Comparison of ENCODE assay signal across 12 cellular contexts in genomic region chr14:101813171-101813759, GRCh38. TPM values are rescaled to one million over a fixed set of nuclear protein-coding genes. Genes with fewer than 3 reads are reported as not detected.
DNase-seq lines count a peak whose midpoint lies in the region; FAIRE-seq and TF ChIP-seq lines count a peak whose summit lies in the region.
"Had no signal": no experiment of that assay in that cellular context is flagged by ENCODE, and none has a peak within 500 bp of the region (broad histone marks: within the 10 kb centered on the region; RNA-seq: fewer than 3 reads in every experiment).

No MANE protein-coding gene starts in this region.

- no peak overlapping the region for H3K4me3 ChIP-seq in kidney (ENCODE audit: low read length in 2 of 2)
- H3K4me3 ChIP-seq in stomach: no peak overlapping the region

- H3K9ac ChIP-seq in kidney (ENCODE audit: low read length in 2 of 2): no peak overlapping the region

- no peak for FAIRE-seq in kidney (lab: Jason Lieb, UNC)
- FAIRE-seq: bronchial epithelial cell, TTC549 had no signal

- no peaks in the 10 kb centered on the region for H3K27me3 Mint-ChIP-seq in activated CD4-positive, alpha-beta T cell treated with anti-CD3 and anti-CD28 coated beads, Interleukin-2, amount 10 ng/mL, durations not matched to agents 24 days and 14 days
- H3K27me3 Mint-ChIP-seq in activated naive CD8-positive, alpha-beta T cell treated with anti-CD3 and anti-CD28 coated beads for 36 hours: no peaks in the 10 kb centered on the region
- peaks cover 9% of the 10 kb centered on the region for H3K27me3 Mint-ChIP-seq in glutamatergic neuron (ENCODE audit: unreplicated experiment)

- no peaks in the 10 kb centered on the region for H3K9me3 ChIP-seq in kidney (ENCODE audit: control insufficient read depth in 1 of 2, low read length in 2 of 2)
- H3K9me3 ChIP-seq in stomach: no peaks in the 10 kb centered on the region

- peaks cover 16 to 18% of the 10 kb centered on the region in 2 donors for H3K4me1 ChIP-seq in kidney (ENCODE audit: control insufficient read depth in 1 of 2, insufficient read depth in 1 of 2, low read depth in 1 of 2, low read length in 2 of 2)
- peaks cover 17 to 77% (median 59%) of the 10 kb centered on the region in 4 donors for H3K4me1 ChIP-seq in stomach

- DNase-seq in activated CD4-positive, alpha-beta T cell treated with anti-CD3 and anti-CD28 coated beads, Interleukin-2, amount 10 ng/mL, durations not matched to agents 24 days and 14 days: peak; percentile 67
- DNase-seq in activated CD4-positive, alpha-beta T cell treated with anti-CD3 and anti-CD28 coated beads, Interleukin-2, amount 50 U/mL, for 1 hour: no peak
- no peak for DNase-seq in activated naive CD8-positive, alpha-beta T cell treated with anti-CD3 and anti-CD28 coated beads for 36 hours
- DNase-seq in kidney (no peak), stomach (no peak), retina (no peak), NCI-H2171 treated with DMSO at 0.1 percent for 48 hours (lab: John Stamatoyannopoulos, UW) (no peak), glutamatergic neuron (no peak)
- DNase-seq: 8988T, NCI-H510A had no signal

- no peaks in the 10 kb centered on the region for H3K9me3 Mint-ChIP-seq in activated CD4-positive, alpha-beta T cell treated with anti-CD3 and anti-CD28 coated beads, Interleukin-2, amount 10 ng/mL, durations not matched to agents 24 days and 14 days
- no peaks in the 10 kb centered on the region for H3K9me3 Mint-ChIP-seq in activated naive CD8-positive, alpha-beta T cell treated with anti-CD3 and anti-CD28 coated beads for 36 hours
- H3K9me3 Mint-ChIP-seq in glutamatergic neuron (ENCODE audit: unreplicated experiment): peaks cover 3% of the 10 kb centered on the region

- H3K4me1 Mint-ChIP-seq in activated CD4-positive, alpha-beta T cell treated with anti-CD3 and anti-CD28 coated beads, Interleukin-2, amount 10 ng/mL, durations not matched to agents 24 days and 14 days: peaks cover 66% of the 10 kb centered on the region
- H3K4me1 Mint-ChIP-seq in activated naive CD8-positive, alpha-beta T cell treated with anti-CD3 and anti-CD28 coated beads for 36 hours: peaks cover 65% of the 10 kb centered on the region
- peaks cover 22% of the 10 kb centered on the region for H3K4me1 Mint-ChIP-seq in glutamatergic neuron (ENCODE audit: low read depth, unreplicated experiment)

- peak overlapping the region; percentile 91 for H3K27ac Mint-ChIP-seq in activated CD4-positive, alpha-beta T cell treated with anti-CD3 and anti-CD28 coated beads, Interleukin-2, amount 10 ng/mL, durations not matched to agents 24 days and 14 days
- peak overlapping the region; percentile 86 for H3K27ac Mint-ChIP-seq in activated naive CD8-positive, alpha-beta T cell treated with anti-CD3 and anti-CD28 coated beads for 36 hours
- H3K27ac Mint-ChIP-seq in glutamatergic neuron (ENCODE audit: unreplicated experiment): no peak overlapping the region

- TF ChIP-seq CTCF in kidney (IDR thresholded peaks at IDR 0.05; ENCODE audit: borderline replicate concordance, extremely low read depth, insufficient read depth) (no peak), stomach (IDR thresholded peaks at IDR 0.05) (no peak), glutamatergic neuron (IDR thresholded peaks at IDR 0.05; ENCODE audit: partially characterized antibody, unreplicated experiment) (no peak)

- H3K4me3 Mint-ChIP-seq in activated CD4-positive, alpha-beta T cell treated with anti-CD3 and anti-CD28 coated beads, Interleukin-2, amount 10 ng/mL, durations not matched to agents 24 days and 14 days: peak overlapping the region; percentile 78
- peak overlapping the region; percentile 74 for H3K4me3 Mint-ChIP-seq in activated naive CD8-positive, alpha-beta T cell treated with anti-CD3 and anti-CD28 coated beads for 36 hours
- H3K4me3 Mint-ChIP-seq in glutamatergic neuron (ENCODE audit: unreplicated experiment): no peak overlapping the region

- peaks cover 37% of the 10 kb centered on the region for H3K36me3 Mint-ChIP-seq in activated CD4-positive, alpha-beta T cell treated with anti-CD3 and anti-CD28 coated beads, Interleukin-2, amount 10 ng/mL, durations not matched to agents 24 days and 14 days (ENCODE audit: low read depth)
- peaks cover 43% of the 10 kb centered on the region for H3K36me3 Mint-ChIP-seq in activated naive CD8-positive, alpha-beta T cell treated with anti-CD3 and anti-CD28 coated beads for 36 hours
- no peaks in the 10 kb centered on the region for H3K36me3 Mint-ChIP-seq in glutamatergic neuron (ENCODE audit: unreplicated experiment)

- H3K27me3 ChIP-seq in stomach: no peaks in the 10 kb centered on the region

- 73 to 87% (median 81%) methylated on average over 7 of the region's 7 CpGs for WGBS in stomach, 5 donors

- no peak for TF ChIP-seq EP300 in stomach (IDR thresholded peaks at IDR 0.05)

- intact Hi-C loops in activated CD4-positive, alpha-beta T cell treated with anti-CD3 and anti-CD28 coated beads, Interleukin-2, amount 10 ng/mL, durations not matched to agents 24 days and 14 days (cut with micrococcal nuclease): no loop called here
- intact Hi-C loops in kidney (cut with DNase I) (no loop called here), stomach (cut with DNase I; ENCODE audit: low total_unique reads) (no loop called here)

- H3K27ac ChIP-seq in kidney (ENCODE audit: low read depth in 2 of 2, low read length in 2 of 2) (peak overlapping the region; percentile 19 to 73), stomach (peak overlapping the region; percentile 48 to 99 (median 97))

- no peaks in the 10 kb centered on the region for H3K36me3 ChIP-seq in kidney (ENCODE audit: control insufficient read depth in 1 of 2, insufficient read depth in 2 of 2, low read length in 2 of 2)
- peaks cover 0 to 5% (median 0%) of the 10 kb centered on the region in 4 donors for H3K36me3 ChIP-seq in stomach

- TF ChIP-seq POLR2A in stomach (IDR thresholded peaks at IDR 0.05): no peak

RNA-seq across cellular contexts. Expression of gene PPP2R5C, which starts 51.8 kb away (rescaled TPM):
- 160 and 181 TPM in 2 replicates for total RNA-seq in activated CD4-positive, alpha-beta T cell treated with anti-CD3 and anti-CD28 coated beads, Interleukin-2, amount 10 ng/mL, durations not matched to agents 24 days and 14 days
- 100 to 1,000 TPM; 209 to 221 TPM for total RNA-seq in activated naive CD8-positive, alpha-beta T cell treated with anti-CD3 and anti-CD28 coated beads for 36 hours
- total RNA-seq in kidney: 129 TPM
- 65.6 TPM for polyA plus RNA-seq in kidney (ENCODE audit: insufficient read depth, low read depth, low replicate concordance)
- 100 to 1,000 TPM in 2 of 5 donors, 10 to 100 TPM in 3; 19.7 to 175 (median 98.0) TPM for total RNA-seq in stomach
- polyA plus RNA-seq in stomach: 10 to 100 TPM; 56.6 to 85.2 (median 80.4) TPM
- total RNA-seq in glutamatergic neuron (ENCODE audit: unreplicated experiment): 116 TPM
